In the genomic region with DNA sequence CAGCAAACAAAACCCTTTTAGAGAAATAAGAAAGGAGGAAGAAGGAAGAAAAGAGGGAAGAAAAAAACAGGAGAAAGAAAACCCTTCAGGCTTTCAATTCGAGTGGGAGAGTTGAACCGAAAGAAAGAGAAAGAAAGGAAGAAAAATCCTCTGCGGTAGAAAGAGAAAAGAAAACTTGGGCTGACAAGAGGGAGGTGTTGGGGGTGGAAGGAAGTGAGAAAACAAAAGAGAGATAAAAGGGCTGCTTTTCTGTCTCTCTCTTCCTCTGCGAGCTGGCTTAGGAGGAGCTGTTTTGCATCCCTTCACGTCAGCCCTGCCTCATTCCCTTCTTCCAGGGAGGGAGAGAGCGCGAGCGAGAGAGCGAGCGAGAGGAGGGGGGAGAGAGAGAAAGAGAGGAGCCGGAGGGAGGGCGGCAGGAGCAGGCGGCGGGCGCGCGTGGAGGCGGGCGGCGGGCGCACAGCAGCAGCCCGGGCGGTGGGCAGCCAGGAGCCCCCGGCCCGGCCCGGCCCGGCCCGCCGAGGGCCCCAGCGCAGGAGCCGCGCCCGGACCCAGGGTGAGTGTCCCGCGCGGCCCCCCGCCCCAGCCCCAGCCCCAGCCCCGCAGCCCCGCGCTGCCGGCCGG, we compare ENCODE assay signal across 8 cellular contexts. TPM values are rescaled to one million over a fixed set of nuclear protein-coding genes. Genes with fewer than 3 reads are reported as not detected.
DNase-seq lines count a peak whose midpoint lies in the region; ATAC-seq and TF ChIP-seq lines count a peak whose summit lies in the region.

A gene with protein sequence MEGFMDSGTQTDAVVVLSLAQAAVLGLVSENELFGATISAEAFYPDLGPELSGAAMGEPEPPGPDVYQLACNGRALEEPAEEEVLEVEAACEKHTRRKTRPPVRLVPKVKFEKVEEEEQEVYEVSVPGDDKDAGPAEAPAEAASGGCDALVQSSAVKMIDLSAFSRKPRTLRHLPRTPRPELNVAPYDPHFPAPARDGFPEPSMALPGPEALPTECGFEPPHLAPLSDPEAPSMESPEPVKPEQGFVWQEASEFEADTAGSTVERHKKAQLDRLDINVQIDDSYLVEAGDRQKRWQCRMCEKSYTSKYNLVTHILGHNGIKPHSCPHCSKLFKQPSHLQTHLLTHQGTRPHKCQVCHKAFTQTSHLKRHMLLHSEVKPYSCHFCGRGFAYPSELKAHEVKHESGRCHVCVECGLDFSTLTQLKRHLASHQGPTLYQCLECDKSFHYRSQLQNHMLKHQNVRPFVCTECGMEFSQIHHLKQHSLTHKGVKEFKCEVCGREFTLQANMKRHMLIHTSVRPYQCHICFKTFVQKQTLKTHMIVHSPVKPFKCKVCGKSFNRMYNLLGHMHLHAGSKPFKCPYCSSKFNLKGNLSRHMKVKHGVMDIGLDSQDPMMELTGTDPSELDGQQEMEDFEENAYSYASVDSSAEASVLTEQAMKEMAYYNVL (plus strand): TSS at position 263 of the 621 bp plus-strand sequence. CDS start 65,814 bp downstream, outside the sequence.

- WGBS in esophagus, 2 donors = 0 to 2% methylated on average over 13 to 40 of the region's 42 CpGs

- no peak for TF ChIP-seq CTCF in Calu3 (IDR thresholded peaks at IDR 0.05; ENCODE audit: unreplicated experiment)

- peaks cover 0 to 2% of the 10 kb centered on the region in 2 donors for H3K36me3 ChIP-seq in esophagus (ENCODE audit: control insufficient read depth in 2 of 2, insufficient read depth in 2 of 2, low read length in 1 of 2)

- H3K4me3 Mint-ChIP-seq in Calu3 (ENCODE audit: low read depth, unreplicated experiment) = peak within 1 kb of the TSS; percentile 71

- H3K4me1 ChIP-seq in esophagus (ENCODE audit: control insufficient read depth in 2 of 2, insufficient read depth in 2 of 2, low read length in 1 of 2) = peaks cover 2 to 18% of the 10 kb centered on the region in 2 donors

- H3K4me1 Mint-ChIP-seq in Calu3 (ENCODE audit: low read depth, unreplicated experiment) = peaks cover 37% of the 10 kb centered on the region

- DNase-seq in Calu3 = peak; percentile 34
- peak; percentile 31 for DNase-seq in NCI-H146 treated with DMSO at 0.1 percent for 48 hours (lab: John Stamatoyannopoulos, UW; ENCODE audit: unreplicated experiment)
- DNase-seq in activated CD8-positive, alpha-beta memory T cell treated with anti-CD3 and anti-CD28 coated beads for 24 hours = peak; percentile 74
- DNase-seq in midbrain (lab: John Stamatoyannopoulos, UW) = peak; percentile 57
- DNase-seq in substantia nigra (lab: John Stamatoyannopoulos, UW) = peak in 31 of 49 donors; percentile 16 to 65 (median 45)

- peak within 1 kb of the TSS; percentile 73 to 96 for H3K4me3 ChIP-seq in esophagus (ENCODE audit: low read depth in 1 of 2, low read length in 2 of 2)

- peaks cover 29% of the 10 kb centered on the region for H3K36me3 Mint-ChIP-seq in Calu3 (ENCODE audit: insufficient read depth, unreplicated experiment)

- no peaks in the 10 kb centered on the region for H3K27me3 ChIP-seq in esophagus (ENCODE audit: control insufficient read depth in 1 of 2, insufficient read depth in 2 of 2, low read length in 2 of 2)

- BruUV-seq in Calu3 (replicated peaks; lab: Mats Ljungman, UMichigan) = TSS peak; percentile 62

- no peaks in the 10 kb centered on the region for H3K27me3 Mint-ChIP-seq in Calu3 (ENCODE audit: unreplicated experiment)

- peak within 1 kb of the TSS; percentile 81 for H3K27ac Mint-ChIP-seq in Calu3 (ENCODE audit: unreplicated experiment)

- CTCF ChIA-PET in Calu3 (lab: Charles Lee) = interaction anchor here (0.7 kb wide), 1 partner anchor 54 kb away, joined by 4 read pairs; no protein-coding TSS in a partner anchor

- H3K27ac ChIP-seq in esophagus (ENCODE audit: low read depth in 2 of 2, low read length in 1 of 2) (peak within 1 kb of the TSS; percentile 94), substantia nigra (ENCODE audit: low read depth, low read length, poor library complexity, severe bottlenecking) (peak within 1 kb of the TSS; percentile 74)

- H3K9me3 Mint-ChIP-seq in Calu3 (ENCODE audit: low read depth, unreplicated experiment) = no peaks in the 10 kb centered on the region

- intact Hi-C loops in Calu3 (cut with micrococcal nuclease; ENCODE audit: unreplicated experiment) = loop anchor here (10.0 kb wide), 1 partner anchor 54 kb away; no protein-coding TSS in a partner anchor

- H3K9me3 ChIP-seq in esophagus (ENCODE audit: control insufficient read depth in 2 of 2, insufficient read depth in 1 of 2, low read depth in 1 of 2, low read length in 1 of 2) = no peaks in the 10 kb centered on the region

- ATAC-seq in GM21381 (IDR thresholded peaks at IDR 0.05; ENCODE audit: unreplicated experiment) = peak; percentile 33
- ATAC-seq in GM18870 (IDR thresholded peaks at IDR 0.05; ENCODE audit: unreplicated experiment) = no peak

RNA-seq across cellular contexts. Expression of the gene that starts here (rescaled TPM):
- total RNA-seq in Calu3 (2022) = 14.3 and 15.4 TPM in 2 replicates
- 10 to 100 TPM; 21.1 to 62.1 TPM for polyA plus RNA-seq in esophagus
